ENCODE assay signal across 12 cellular contexts in genomic region chr7:5700391-5700985, GRCh38.
DNase-seq lines count a peak whose midpoint lies in the region; ATAC-seq, FAIRE-seq and TF ChIP-seq lines count a peak whose summit lies in the region.
"Had no signal": no experiment of that assay in that cellular context is flagged by ENCODE, and none has a peak within 500 bp of the region (broad histone marks: within the 10 kb centered on the region; RNA-seq: fewer than 3 reads in every experiment).

No MANE protein-coding gene starts in this region.

- no peak for ATAC-seq in activated CD8-positive, alpha-beta T cell treated with anti-CD3 and anti-CD28 coated beads for 36 hours
- ATAC-seq in right cardiac atrium: no peak
- ATAC-seq in stimulated activated naive B cell treated with anti-CD40 and anti-IgM and Interleukin-4, amounts not matched to agents 10 μg/mL and 1 μg/mL and 100 μg/mL, for 72 hours (replicated peaks): no peak

- TF ChIP-seq POLR2A in H54 (IDR thresholded peaks at IDR 0.05; ENCODE audit: low read depth, low read length): no peak

- H3K4me3 ChIP-seq in right cardiac atrium (ENCODE audit: low read length): no peak overlapping the region
- H3K4me3 ChIP-seq: pancreas had no signal

- no peaks in the 10 kb centered on the region for H3K9me3 ChIP-seq in right cardiac atrium (ENCODE audit: control insufficient read depth, low read length)
- H3K9me3 ChIP-seq: pancreas had no signal

- peak overlapping the region; percentile 28 for H3K27ac ChIP-seq in right cardiac atrium (ENCODE audit: low read length)

- WGBS in right cardiac atrium: 79% methylated on average over 5 of the region's 5 CpGs

- peaks cover 20% of the 10 kb centered on the region for H3K4me1 ChIP-seq in right cardiac atrium (ENCODE audit: control insufficient read depth, insufficient read depth, low read length)

- POLR2A ChIA-PET in activated CD8-positive, alpha-beta T cell treated with anti-CD3 and anti-CD28 coated beads for 36 hours (lab: Charles Lee): interaction anchor here (0.7 to 9.1 kb wide), 5 partner anchors 13 to 110 kb away, joined by 3 to 79 read pairs (median 3); no protein-coding TSS in a partner anchor

- TF ChIP-seq CTCF in activated CD8-positive, alpha-beta T cell treated with anti-CD3 and anti-CD28 coated beads for 36 hours (IDR thresholded peaks at IDR 0.05): no peak

- CTCF ChIA-PET in activated CD8-positive, alpha-beta T cell treated with anti-CD3 and anti-CD28 coated beads for 36 hours (lab: Charles Lee): interaction anchor here (1.1 to 7.1 kb wide), 8 partner anchors 10 to 203 kb away, joined by 3 to 57 read pairs (median 14); no protein-coding TSS in a partner anchor

- no peaks in the 10 kb centered on the region for H3K9me3 Mint-ChIP-seq in T-helper 1 cell treated with Interleukin-12 subunit alpha and Interleukin-12 subunit beta and Interleukin-4 antibody, amounts not matched to agents 30 μg/mL and 1 μg/mL, for 36 hours
- no peaks in the 10 kb centered on the region for H3K9me3 Mint-ChIP-seq in activated CD8-positive, alpha-beta T cell treated with anti-CD3 and anti-CD28 coated beads for 36 hours
- no peaks in the 10 kb centered on the region for H3K9me3 Mint-ChIP-seq in stimulated activated naive B cell treated with anti-CD40 and anti-IgM and Interleukin-4, amounts not matched to agents 10 μg/mL and 1 μg/mL and 100 μg/mL, for 72 hours

- intact Hi-C loops in activated CD8-positive, alpha-beta T cell treated with anti-CD3 and anti-CD28 coated beads for 36 hours (cut with micrococcal nuclease): loop anchor here (5.0 kb wide), 1 partner anchor 33 kb away; no protein-coding TSS in a partner anchor
- intact Hi-C loops in right cardiac atrium (cut with DNase I): loop anchor here in 3 of 4 donors (5.0 to 10.0 kb wide), 4 partner anchors 33 to 208 kb away; no protein-coding TSS in a partner anchor

- no peak for FAIRE-seq in H54 (lab: Jason Lieb, UNC)
- FAIRE-seq: pancreas had no signal

- DNase-seq in T-helper 1 cell (no peak), right cardiac atrium (no peak), SK-N-DZ (ENCODE audit: low spot score) (no peak), dermis blood vessel endothelial cell (no peak), H54 (ENCODE audit: insufficient read length, low spot score) (no peak)
- DNase-seq in activated CD8-positive, alpha-beta T cell treated with anti-CD3 and anti-CD28 coated beads for 36 hours: no peak
- DNase-seq in stimulated activated naive B cell treated with anti-CD40 and anti-IgM and Interleukin-4, amounts not matched to agents 10 μg/mL and 1 μg/mL and 100 μg/mL, for 72 hours: no peak
- DNase-seq: 8988T, NCI-H524, pancreas, SW 1271 had no signal

- peak overlapping the region; percentile 80 for H3K27ac Mint-ChIP-seq in T-helper 1 cell treated with Interleukin-12 subunit alpha and Interleukin-12 subunit beta and Interleukin-4 antibody, amounts not matched to agents 30 μg/mL and 1 μg/mL, for 36 hours
- peak overlapping the region; percentile 93 for H3K27ac Mint-ChIP-seq in activated CD8-positive, alpha-beta T cell treated with anti-CD3 and anti-CD28 coated beads for 36 hours
- H3K27ac Mint-ChIP-seq in stimulated activated naive B cell treated with anti-CD40 and anti-IgM and Interleukin-4, amounts not matched to agents 10 μg/mL and 1 μg/mL and 100 μg/mL, for 72 hours: peak overlapping the region; percentile 89

- peaks cover 71% of the 10 kb centered on the region for H3K4me1 Mint-ChIP-seq in T-helper 1 cell treated with Interleukin-12 subunit alpha and Interleukin-12 subunit beta and Interleukin-4 antibody, amounts not matched to agents 30 μg/mL and 1 μg/mL, for 36 hours (ENCODE audit: low read depth)
- peaks cover 93% of the 10 kb centered on the region for H3K4me1 Mint-ChIP-seq in activated CD8-positive, alpha-beta T cell treated with anti-CD3 and anti-CD28 coated beads for 36 hours (ENCODE audit: low read depth)
- peaks cover 60 to 70% of the 10 kb centered on the region in 2 donors for H3K4me1 Mint-ChIP-seq in stimulated activated naive B cell treated with anti-CD40 and anti-IgM and Interleukin-4, amounts not matched to agents 10 μg/mL and 1 μg/mL and 100 μg/mL, for 72 hours

- peaks cover 27% of the 10 kb centered on the region for H3K36me3 Mint-ChIP-seq in T-helper 1 cell treated with Interleukin-12 subunit alpha and Interleukin-12 subunit beta and Interleukin-4 antibody, amounts not matched to agents 30 μg/mL and 1 μg/mL, for 36 hours (ENCODE audit: low read depth)
- H3K36me3 Mint-ChIP-seq in activated CD8-positive, alpha-beta T cell treated with anti-CD3 and anti-CD28 coated beads for 36 hours (ENCODE audit: low read depth): peaks cover 63% of the 10 kb centered on the region
- H3K36me3 Mint-ChIP-seq in stimulated activated naive B cell treated with anti-CD40 and anti-IgM and Interleukin-4, amounts not matched to agents 10 μg/mL and 1 μg/mL and 100 μg/mL, for 72 hours: peaks cover 33 to 56% of the 10 kb centered on the region in 2 donors

- peak overlapping the region; percentile 49 for H3K4me3 Mint-ChIP-seq in T-helper 1 cell treated with Interleukin-12 subunit alpha and Interleukin-12 subunit beta and Interleukin-4 antibody, amounts not matched to agents 30 μg/mL and 1 μg/mL, for 36 hours
- H3K4me3 Mint-ChIP-seq in activated CD8-positive, alpha-beta T cell treated with anti-CD3 and anti-CD28 coated beads for 36 hours: peak overlapping the region; percentile 46
- H3K4me3 Mint-ChIP-seq in stimulated activated naive B cell treated with anti-CD40 and anti-IgM and Interleukin-4, amounts not matched to agents 10 μg/mL and 1 μg/mL and 100 μg/mL, for 72 hours: peak overlapping the region; percentile 9 to 40

- H3K27me3 Mint-ChIP-seq in T-helper 1 cell treated with Interleukin-12 subunit alpha and Interleukin-12 subunit beta and Interleukin-4 antibody, amounts not matched to agents 30 μg/mL and 1 μg/mL, for 36 hours (ENCODE audit: low read depth): peaks cover 36% of the 10 kb centered on the region
- H3K27me3 Mint-ChIP-seq in activated CD8-positive, alpha-beta T cell treated with anti-CD3 and anti-CD28 coated beads for 36 hours: no peaks in the 10 kb centered on the region
- no peaks in the 10 kb centered on the region for H3K27me3 Mint-ChIP-seq in stimulated activated naive B cell treated with anti-CD40 and anti-IgM and Interleukin-4, amounts not matched to agents 10 μg/mL and 1 μg/mL and 100 μg/mL, for 72 hours

- no peaks in the 10 kb centered on the region for H3K27me3 ChIP-seq in right cardiac atrium (ENCODE audit: control insufficient read depth, insufficient read depth)
- H3K27me3 ChIP-seq: pancreas had no signal
